In the genomic region with DNA sequence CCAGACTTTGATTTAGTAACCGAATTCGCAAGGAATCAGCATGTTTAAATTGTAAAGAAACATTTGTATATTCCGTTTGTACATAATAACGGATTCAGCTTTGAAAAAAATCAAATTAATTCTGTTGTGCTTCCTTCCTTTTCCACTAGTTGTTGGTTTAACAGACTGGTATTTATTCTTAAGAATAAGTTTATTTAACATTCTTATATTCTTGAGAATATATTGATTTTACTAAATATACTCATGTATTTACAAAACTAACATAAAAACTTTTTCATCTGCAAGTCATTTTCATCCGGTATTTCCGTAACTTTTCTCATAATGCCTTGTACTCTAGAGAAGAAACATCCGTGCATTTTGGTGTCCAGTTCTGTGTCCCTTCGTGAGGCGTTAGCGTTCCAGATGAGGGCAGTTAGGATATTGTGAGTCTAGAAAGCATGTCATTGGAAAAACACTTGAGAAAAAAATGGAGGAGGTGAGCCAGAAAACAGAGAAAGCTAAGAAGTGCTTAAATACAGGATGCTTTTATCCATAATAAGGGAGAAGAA, we compare ENCODE assay signal across 8 cellular contexts. TPM values are rescaled to one million over a fixed set of nuclear protein-coding genes. Genes with fewer than 3 reads are reported as not detected.
A peak's percentile ranks its signal among the peaks of the same experiment; 100 is the strongest.
DNase-seq lines count a peak whose midpoint lies in the region; ATAC-seq and TF ChIP-seq lines count a peak whose summit lies in the region.

No MANE protein-coding gene starts in this region.

- ATAC-seq in right lobe of liver (no peak), upper lobe of right lung (no peak), omental fat pad (ENCODE audit: low FRiP score) (no peak), GM21825 (IDR thresholded peaks at IDR 0.05; ENCODE audit: unreplicated experiment) (no peak)

- H2AFZ ChIP-seq in ACC112 (ENCODE audit: low read length, unreplicated experiment): no peak overlapping the region

- TF ChIP-seq CTCF in astrocyte of the spinal cord (IDR thresholded peaks at IDR 0.05; ENCODE audit: low read depth, low read length) (no peak), right lobe of liver (IDR thresholded peaks at IDR 0.05) (no peak), upper lobe of right lung (IDR thresholded peaks at IDR 0.05) (peak; percentile 14), omental fat pad (IDR thresholded peaks at IDR 0.05) (no peak)

- H3K36me3 ChIP-seq in ACC112 (ENCODE audit: insufficient read depth, low read length) (peaks cover 5% of the 10 kb centered on the region; the same call in 1 of the 2 replicates), right lobe of liver (peaks cover 0 to 3% (median 0%) of the 10 kb centered on the region in 4 donors), upper lobe of right lung (peaks cover 16% of the 10 kb centered on the region)

- intact Hi-C loops in right lobe of liver (cut with DNase I): no loop called here
- intact Hi-C loops in upper lobe of right lung (cut with DNase I): no loop called here

- H3K4me1 ChIP-seq in ACC112 (ENCODE audit: control insufficient read depth, insufficient read depth, low read length, unreplicated experiment): peaks cover 17% of the 10 kb centered on the region
- H3K4me1 ChIP-seq in right lobe of liver: peaks cover 0 to 21% (median 9%) of the 10 kb centered on the region in 4 donors
- H3K4me1 ChIP-seq in upper lobe of right lung: peaks cover 37% of the 10 kb centered on the region

- H3K4me3 ChIP-seq in ACC112 (ENCODE audit: low read depth, low read length): peak overlapping the region; percentile 87
- H3K4me3 ChIP-seq in astrocyte of the spinal cord (ENCODE audit: low read depth, low read length): peak overlapping the region; percentile 79
- peak overlapping the region; percentile 82 to 89 (median 85) for H3K4me3 ChIP-seq in right lobe of liver
- H3K4me3 ChIP-seq in upper lobe of right lung: peak overlapping the region; percentile 82

- peaks cover 59% of the 10 kb centered on the region for H3K79me2 ChIP-seq in ACC112 (ENCODE audit: control insufficient read depth, insufficient read depth, low read length, unreplicated experiment)

- no peaks in the 10 kb centered on the region for H3K27me3 ChIP-seq in ACC112 (ENCODE audit: insufficient read depth, low read length)
- H3K27me3 ChIP-seq in right lobe of liver: no peaks in the 10 kb centered on the region
- no peaks in the 10 kb centered on the region for H3K27me3 ChIP-seq in upper lobe of right lung

- H3K9me3 ChIP-seq in right lobe of liver: no peaks in the 10 kb centered on the region
- no peaks in the 10 kb centered on the region for H3K9me3 ChIP-seq in upper lobe of right lung

- in situ Hi-C loops in astrocyte of the spinal cord (cut with HindIII; ENCODE audit: low sequenced_read_pairs): no loop called here

- no peak for TF ChIP-seq POLR2A in right lobe of liver (IDR thresholded peaks at IDR 0.05)

- 8% methylated on average over 10 of the region's 10 CpGs for WGBS in right lobe of liver (ENCODE audit: insufficient coverage, low coverage, low lambda C conversion rate, missing lambda C conversion rate)

- H3K27ac ChIP-seq in ACC112 (ENCODE audit: low read depth, low read length): no peak overlapping the region
- peak overlapping the region in 2 of 3 donors; percentile 85 to 91 for H3K27ac ChIP-seq in right lobe of liver
- H3K27ac ChIP-seq in upper lobe of right lung: peak overlapping the region; percentile 92

- DNase-seq in HT-29 (ENCODE audit: low spot score) (peak; percentile 48), astrocyte of the spinal cord (ENCODE audit: low read depth, low spot score) (peak; percentile 33), right lobe of liver (no peak), upper lobe of right lung (no peak), omental fat pad (ENCODE audit: low spot score) (no peak)
- no peak for DNase-seq in activated CD4-positive, alpha-beta T cell treated with anti-CD3 and anti-CD28 coated beads for 1 hour

RNA-seq across cellular contexts. Expression of a gene that starts 1.6 kb away (rescaled TPM):
- 92.6 and 103 TPM in 2 replicates for total RNA-seq in HT-29 (2014; rRNA removed; shearing (Covaris generic))
- total RNA-seq in right lobe of liver (10 to 100 TPM; 15.8 to 36.8 (median 20.7) TPM), upper lobe of right lung (42.9 TPM), omental fat pad (10 to 100 TPM; 31.6 to 66.4 (median 46.1) TPM)

RNA-seq across cellular contexts. Expression of a gene that starts 16.1 kb away (rescaled TPM):
- 0.03 and 0.08 TPM in 2 replicates for total RNA-seq in HT-29 (2014; rRNA removed; shearing (Covaris generic))
- under 1 TPM in 5 of 6 experiments, not detected in 1; 0.22 to 0.46 (median 0.27) TPM for total RNA-seq in right lobe of liver
- total RNA-seq in upper lobe of right lung: 0.84 TPM
- under 1 TPM; 0.28 to 0.79 (median 0.46) TPM for total RNA-seq in omental fat pad

Comparison
In these comparisons a context has a peak if more than half of its experiments do, and no peak if none do; other contexts are left out.
1. DNase-seq: peak in HT-29 (single experiment) and astrocyte of the spinal cord (single experiment); none in right lobe of liver (0 of 3), upper lobe of right lung (single experiment), omental fat pad (single experiment) and activated CD4-positive, alpha-beta T cell treated with anti-CD3 and anti-CD28 coated beads for 1 hour (single experiment).
2. Peak in every context shown above with its lines, with median percentiles within 50 percentile points of each other: H3K4me3 ChIP-seq.